In genomic region chr2:237306083-237306786, GRCh38 we compare ENCODE assay signal across 24 cellular contexts.
DNase-seq lines count a peak whose midpoint lies in the region; FAIRE-seq and TF ChIP-seq lines count a peak whose summit lies in the region.
"Had no signal": no experiment of that assay in that cellular context is flagged by ENCODE, and none has a peak within 500 bp of the region (broad histone marks: within the 10 kb centered on the region; RNA-seq: fewer than 3 reads in every experiment).

No MANE protein-coding gene starts in this region.

- 57% methylated on average over 7 of the region's 7 CpGs; no CpG with 5 or more reads in 1 of the 2 donors for WGBS in transverse colon (ENCODE audit: low coverage in 1 of 2), 2 donors

- H3K27ac Mint-ChIP-seq in progenitor cell of endocrine pancreas = no peak overlapping the region
- H3K27ac Mint-ChIP-seq: activated CD8-positive, alpha-beta T cell treated with anti-CD3 and anti-CD28 coated beads for 36 hours; activated naive CD8-positive, alpha-beta T cell treated with anti-CD3 and anti-CD28 coated beads, Interleukin-2, amount 10 ng/mL, durations not matched to agents 7 days and 5 days; CD4-positive, CD25-positive, alpha-beta regulatory T cell; stimulated activated effector memory CD8-positive, alpha-beta T cell treated with anti-CD3 and anti-CD28 coated beads, Interleukin-12 subunit alpha, Interleukin-12 subunit beta, amount 100 ng/mL, for 72 hours; T-cell had no signal

- no peak overlapping the region for H3K4me3 Mint-ChIP-seq in progenitor cell of endocrine pancreas (ENCODE audit: low read depth)
- H3K4me3 Mint-ChIP-seq: activated CD8-positive, alpha-beta T cell treated with anti-CD3 and anti-CD28 coated beads for 36 hours; activated naive CD8-positive, alpha-beta T cell treated with anti-CD3 and anti-CD28 coated beads, Interleukin-2, amount 10 ng/mL, durations not matched to agents 7 days and 5 days; CD4-positive, CD25-positive, alpha-beta regulatory T cell; neural crest cell; stimulated activated effector memory CD8-positive, alpha-beta T cell treated with anti-CD3 and anti-CD28 coated beads, Interleukin-12 subunit alpha, Interleukin-12 subunit beta, amount 100 ng/mL, for 72 hours; T-cell had no signal

- peaks cover 0 to 33% (median 10%) of the 10 kb centered on the region in 4 donors for H3K4me1 ChIP-seq in transverse colon

- H3K27ac ChIP-seq in transverse colon = no peak overlapping the region

- H3K36me3 ChIP-seq in transverse colon = no peaks in the 10 kb centered on the region
- H3K36me3 ChIP-seq: esophagus squamous epithelium, tibial nerve had no signal

- H3K27me3 ChIP-seq in transverse colon = no peaks in the 10 kb centered on the region
- H3K27me3 ChIP-seq: tibial nerve had no signal

- DNase-seq in A172 (ENCODE audit: low spot score) = peak; percentile 82
- DNase-seq in HTR-8/SVneo (ENCODE audit: insufficient read length, low spot score) = no peak
- peak; percentile 93 for DNase-seq in brain pericyte (ENCODE audit: low read depth, low spot score)
- DNase-seq in myocyte (ENCODE audit: low read depth) = peak; percentile 70
- no peak for DNase-seq in progenitor cell of endocrine pancreas (ENCODE audit: low spot score, unreplicated experiment)
- DNase-seq in NCI-H226 = no peak
- no peak for DNase-seq in transverse colon
- DNase-seq in NOMO-1 (lab: John Stamatoyannopoulos, UW; ENCODE audit: unreplicated experiment in 2 of 2) = no peak
- DNase-seq: ACHN; activated CD8-positive, alpha-beta T cell treated with anti-CD3 and anti-CD28 coated beads for 36 hours; activated naive CD8-positive, alpha-beta T cell treated with anti-CD3 and anti-CD28 coated beads, Interleukin-2, amount 10 ng/mL, durations not matched to agents 7 days and 5 days; CD4-positive, CD25-positive, alpha-beta regulatory T cell; central memory CD4-positive, alpha-beta T cell; effector CD8-positive, alpha-beta T cell; esophagus squamous epithelium; kidney; midbrain; NCI-H1930; NCI-H446 treated with DMSO at 0.1 percent for 48 hours; stimulated activated CD4-positive, alpha-beta T cell treated with anti-CD3 and anti-CD28 coated beads, Interleukin-15, amount 100 ng/mL, for 24 hours; T-cell had no signal

- FAIRE-seq in HTR-8/SVneo (lab: Jason Lieb, UNC) = peak; percentile 31
- FAIRE-seq: kidney had no signal

- no peaks in the 10 kb centered on the region for H3K9me3 ChIP-seq in transverse colon

- TF ChIP-seq CTCF in progenitor cell of endocrine pancreas (IDR thresholded peaks at IDR 0.05; ENCODE audit: unreplicated experiment) (no peak), transverse colon (IDR thresholded peaks at IDR 0.05) (no peak)

- H3K4me1 Mint-ChIP-seq in progenitor cell of endocrine pancreas (ENCODE audit: low read depth) = no peaks in the 10 kb centered on the region
- H3K4me1 Mint-ChIP-seq: activated naive CD8-positive, alpha-beta T cell treated with anti-CD3 and anti-CD28 coated beads, Interleukin-2, amount 10 ng/mL, durations not matched to agents 7 days and 5 days; CD4-positive, CD25-positive, alpha-beta regulatory T cell; neural crest cell; stimulated activated effector memory CD8-positive, alpha-beta T cell treated with anti-CD3 and anti-CD28 coated beads, Interleukin-12 subunit alpha, Interleukin-12 subunit beta, amount 100 ng/mL, for 72 hours; T-cell had no signal

- H3K27me3 Mint-ChIP-seq in progenitor cell of endocrine pancreas = peaks cover 25% of the 10 kb centered on the region

- no peaks in the 10 kb centered on the region for H3K36me3 Mint-ChIP-seq in progenitor cell of endocrine pancreas (ENCODE audit: insufficient read depth)
- H3K36me3 Mint-ChIP-seq: activated naive CD8-positive, alpha-beta T cell treated with anti-CD3 and anti-CD28 coated beads, Interleukin-2, amount 10 ng/mL, durations not matched to agents 7 days and 5 days; CD4-positive, CD25-positive, alpha-beta regulatory T cell; stimulated activated effector memory CD8-positive, alpha-beta T cell treated with anti-CD3 and anti-CD28 coated beads, Interleukin-12 subunit alpha, Interleukin-12 subunit beta, amount 100 ng/mL, for 72 hours; T-cell had no signal

- in situ Hi-C loops in transverse colon (cut with MboI; ENCODE audit: low pct_ligation_motif_present in 1 of 4, low pct_unique_long_range_greater_than_20kb in 1 of 4, low sequenced_read_pairs in 3 of 4) = no loop called here

- no peak overlapping the region for H3K4me3 ChIP-seq in transverse colon
- H3K4me3 ChIP-seq: esophagus squamous epithelium, tibial nerve had no signal

- no peak for TF ChIP-seq POLR2A in transverse colon (IDR thresholded peaks at IDR 0.05)

- TF ChIP-seq EP300 in transverse colon (IDR thresholded peaks at IDR 0.05; ENCODE audit: low read depth) = no peak

- intact Hi-C loops in transverse colon (cut with DNase I; ENCODE audit: low total_unique reads) = no loop called here

- H3K9me3 Mint-ChIP-seq in progenitor cell of endocrine pancreas (ENCODE audit: low read depth) = peaks cover 14% of the 10 kb centered on the region
- H3K9me3 Mint-ChIP-seq: stimulated activated effector memory CD8-positive, alpha-beta T cell treated with anti-CD3 and anti-CD28 coated beads, Interleukin-12 subunit alpha, Interleukin-12 subunit beta, amount 100 ng/mL, for 72 hours had no signal

Comparison
In these comparisons a context has a peak if more than half of its experiments do, and no peak if none do; other contexts are left out.
1. DNase-seq: peak in A172 (single experiment), brain pericyte (single experiment) and myocyte (single experiment); none in HTR-8/SVneo (single experiment), progenitor cell of endocrine pancreas (single experiment), NCI-H226 (single experiment), transverse colon (single experiment) and NOMO-1 (0 of 2).